Comparison of ENCODE assay signal across 9 cellular contexts in the genomic region with DNA sequence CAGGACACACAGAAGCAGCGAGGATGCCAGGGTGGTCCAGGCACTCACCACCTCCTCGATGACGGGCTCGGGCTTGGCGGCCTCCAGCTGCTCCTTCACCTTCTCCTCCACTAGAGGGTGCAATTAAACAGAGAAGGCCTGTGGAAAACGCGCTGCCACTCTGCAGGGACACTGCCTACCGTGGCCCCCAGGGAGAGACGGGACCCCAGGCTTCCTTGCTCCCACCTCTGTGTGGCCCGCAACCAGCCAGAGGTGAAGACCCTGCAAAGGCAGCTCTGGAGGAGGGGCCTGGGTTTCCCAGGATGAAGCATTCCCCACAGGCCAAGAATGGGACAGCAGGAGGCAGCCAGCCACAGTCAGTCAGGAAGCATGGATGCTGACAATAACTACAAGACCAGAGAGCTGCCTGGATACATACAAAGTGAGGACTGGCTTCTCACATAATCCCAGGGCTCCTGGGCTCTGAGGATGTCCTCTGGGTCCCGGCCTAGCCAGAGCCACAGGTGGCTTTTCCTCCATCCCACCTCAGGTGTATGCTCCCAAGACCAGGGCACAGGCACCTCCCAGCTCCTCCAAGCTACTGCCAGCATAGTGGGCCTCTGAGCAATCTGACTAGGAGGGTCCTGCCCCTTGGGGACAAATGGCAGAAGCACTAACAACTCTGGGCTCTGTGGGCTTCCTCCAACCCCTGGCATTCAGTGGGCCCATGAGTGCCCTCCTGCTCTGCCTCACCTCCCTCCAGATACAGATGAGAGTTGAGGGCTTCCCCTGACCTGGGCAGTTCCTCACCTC. TPM values are rescaled to one million over a fixed set of nuclear protein-coding genes. Genes with fewer than 3 reads are reported as not detected.
DNase-seq lines count a peak whose midpoint lies in the region; ATAC-seq and TF ChIP-seq lines count a peak whose summit lies in the region.
"Had no signal": no experiment of that assay in that cellular context is flagged by ENCODE, and none has a peak within 500 bp of the region (broad histone marks: within the 10 kb centered on the region; RNA-seq: fewer than 3 reads in every experiment).

No MANE protein-coding gene starts in this region.

- peak; percentile 56 to 63 (median 57) for ATAC-seq in natural killer cell

- TF ChIP-seq CTCF in HEK293 (tag by site-specific recombination; IDR thresholded peaks at IDR 0.05) (peak; percentile 37), natural killer cell (IDR thresholded peaks at IDR 0.05) (peak; percentile 66)

- H3K27ac Mint-ChIP-seq in natural killer cell: peak overlapping the region; percentile 56 to 79
- H3K27ac Mint-ChIP-seq: stimulated activated naive CD8-positive, alpha-beta T cell treated with anti-CD3 and anti-CD28 coated beads, Interleukin-15, Interleukin-2, amounts not matched to agents 100 ng/mL and 50 ng/mL, for 24 hours had no signal

- H3K4me1 ChIP-seq in HEK293 (ENCODE audit: control insufficient read depth, insufficient read depth, low read length): no peaks in the 10 kb centered on the region

- POLR2A ChIA-PET in HEK293 (lab: Yijun Ruan, JAX): interaction anchor here (0.8 to 2.3 kb wide), 2 partner anchors 10 to 85 kb away, joined by 3 to 7 read pairs; no protein-coding TSS in a partner anchor

- H3K36me3 ChIP-seq in HEK293 (ENCODE audit: control insufficient read depth in 2 of 2, insufficient read depth in 1 of 2, low read length in 2 of 2): peaks cover 3 to 95% of the 10 kb centered on the region in 2 experiments; a peak in 2 of 3 replicates

- H3K9me3 Mint-ChIP-seq in natural killer cell: peaks cover 2 to 4% of the 10 kb centered on the region in 2 donors
- H3K9me3 Mint-ChIP-seq: stimulated activated naive CD8-positive, alpha-beta T cell treated with anti-CD3 and anti-CD28 coated beads, Interleukin-15, Interleukin-2, amounts not matched to agents 100 ng/mL and 50 ng/mL, for 24 hours had no signal

- H3K4me3 ChIP-seq in HEK293 (ENCODE audit: low read depth, low read length): no peak overlapping the region

- peaks cover 44 to 50% of the 10 kb centered on the region in 2 donors for H3K4me1 Mint-ChIP-seq in natural killer cell

- DNase-seq in AG20443 (ENCODE audit: low spot score) (peak; percentile 67), erythroblast (lab: John Stamatoyannopoulos, UW) (peak; percentile 48 to 68), natural killer cell (peak; percentile 39), mucosa of gallbladder (ENCODE audit: low spot score) (no peak), T-helper 9 cell (no peak), NCI-H2081 treated with DMSO at 0.1 percent for 48 hours (lab: John Stamatoyannopoulos, UW) (no peak)
- DNase-seq in activated CD4-positive, alpha-beta T cell treated with anti-CD3 and anti-CD28 coated beads, Interleukin-2, amount 50 U/mL, for 4 hours: peak; percentile 24

- H3K36me3 Mint-ChIP-seq in natural killer cell: peaks cover 19% of the 10 kb centered on the region

- H3K4me3 Mint-ChIP-seq in natural killer cell: no peak overlapping the region
- H3K4me3 Mint-ChIP-seq: stimulated activated naive CD8-positive, alpha-beta T cell treated with anti-CD3 and anti-CD28 coated beads, Interleukin-15, Interleukin-2, amounts not matched to agents 100 ng/mL and 50 ng/mL, for 24 hours had no signal

- intact Hi-C loops in natural killer cell (cut with micrococcal nuclease): loop anchor here (1.0 kb wide), 1 partner anchor 73 kb away; no protein-coding TSS in a partner anchor

- no peaks in the 10 kb centered on the region for H3K9me3 ChIP-seq in HEK293 (ENCODE audit: control insufficient read depth, insufficient read depth, low read depth, low read length)

- H3K27ac ChIP-seq in HEK293 (ENCODE audit: extremely low read depth, low read depth, low read length): no peak overlapping the region

- CTCF ChIA-PET in HEK293 (lab: Yijun Ruan, JAX): interaction anchor here (0.5 to 1.9 kb wide), 12 partner anchors 10 to 365 kb away, joined by 3 to 15 read pairs (median 4); no protein-coding TSS in a partner anchor

- no peaks in the 10 kb centered on the region for H3K27me3 Mint-ChIP-seq in natural killer cell (ENCODE audit: low read depth in 2 of 2)
- H3K27me3 Mint-ChIP-seq: stimulated activated naive CD8-positive, alpha-beta T cell treated with anti-CD3 and anti-CD28 coated beads, Interleukin-15, Interleukin-2, amounts not matched to agents 100 ng/mL and 50 ng/mL, for 24 hours had no signal

- no peak for TF ChIP-seq POLR2A in erythroblast (IDR thresholded peaks at IDR 0.05; ENCODE audit: low read length)

TF ChIP-seq in HEK293, 187 proteins besides CTCF, POLR2A, EP300 and RAD21:
- peak; percentile 51 for TF ChIP-seq ZNF654 (tag by site-specific recombination; IDR thresholded peaks at IDR 0.05; ENCODE audit: low read depth)
- TF ChIP-seq ZNF223 (tag by site-specific recombination; IDR thresholded peaks at IDR 0.05): peak; percentile 89
- peak; percentile 41; the same call in 1 of the 2 replicates for TF ChIP-seq SCRT2 (tag by site-specific recombination; IDR thresholded peaks at IDR 0.05)
- 0 out of 2 replicates have a peak, but pooled peaks have one; percentile 17 for TF ChIP-seq ZIC2 (tag by site-specific recombination; IDR thresholded peaks at IDR 0.05)
- TF ChIP-seq ZFP3 (tag by site-specific recombination; IDR thresholded peaks at IDR 0.05; ENCODE audit: low read depth): no peak
- TF ChIP-seq ZNF2 (tag by site-specific recombination; IDR thresholded peaks at IDR 0.05): peak; percentile 80; the same call in 1 of the 2 replicates

RNA-seq across cellular contexts. Expression of gene PTH1R, which starts 46.2 kb away (rescaled TPM):
- total RNA-seq in natural killer cell (not detected), mucosa of gallbladder (11.7 TPM)

RNA-seq across cellular contexts. Expression of gene CCDC12, which starts 52.8 kb away (rescaled TPM):
- total RNA-seq in natural killer cell: 100 to 1,000 TPM; 104 to 114 (median 111) TPM
- 50.0 TPM for total RNA-seq in mucosa of gallbladder

RNA-seq across cellular contexts. Expression of gene NBEAL2, which starts 55.7 kb away (rescaled TPM):
- 100 to 1,000 TPM; 453 to 536 (median 532) TPM for total RNA-seq in natural killer cell
- total RNA-seq in mucosa of gallbladder: 150 TPM

Comparison
In these comparisons a context has a peak if more than half of its experiments do, and no peak if none do; other contexts are left out.
1. DNase-seq: peak in AG20443 (single experiment), activated CD4-positive, alpha-beta T cell treated with anti-CD3 and anti-CD28 coated beads, Interleukin-2, amount 50 U/mL, for 4 hours (2 of 2), erythroblast (2 of 2) and natural killer cell (single experiment); none in mucosa of gallbladder (single experiment), T-helper 9 cell (single experiment) and NCI-H2081 treated with DMSO at 0.1 percent for 48 hours (single experiment).
2. RNA of gene PTH1R, which starts 46.2 kb away (total RNA-seq): 11.7 TPM in mucosa of gallbladder (single experiment); not detected in natural killer cell; every median in the first group is over 10 times any median in the second.